24 cellular contexts compared by ENCODE assay signal in the genomic region with DNA sequence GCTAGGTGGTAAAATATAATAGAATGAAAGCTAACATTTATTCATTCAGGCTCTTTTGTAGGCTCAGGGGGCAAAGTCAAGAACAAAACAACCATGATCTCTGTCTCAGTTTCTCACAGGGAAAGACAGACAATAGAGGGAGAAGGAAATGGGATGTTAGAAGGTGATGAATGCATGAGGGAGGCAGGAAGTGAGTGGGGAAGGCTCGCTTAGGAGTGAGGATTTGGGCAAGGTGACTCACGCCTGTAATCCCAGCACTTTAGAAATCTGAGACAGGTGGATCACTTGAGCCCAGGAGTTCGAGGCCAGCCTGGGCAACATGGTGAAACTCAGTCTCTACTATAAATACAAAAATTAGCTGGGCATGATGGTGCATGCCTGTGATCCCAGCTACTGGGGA.
DNase-seq lines count a peak whose midpoint lies in the region; ATAC-seq, FAIRE-seq and TF ChIP-seq lines count a peak whose summit lies in the region.
"Had no signal": no experiment of that assay in that cellular context is flagged by ENCODE, and none has a peak within 500 bp of the region (broad histone marks: within the 10 kb centered on the region; RNA-seq: fewer than 3 reads in every experiment).

No MANE protein-coding gene starts in this region.

- peaks cover 2% of the 10 kb centered on the region for H3K79me2 ChIP-seq in keratinocyte (ENCODE audit: control insufficient read depth, insufficient read depth, low read length)

- no peak overlapping the region for H3K4me2 ChIP-seq in keratinocyte (ENCODE audit: control insufficient read depth, extremely low read depth, insufficient read depth, low read depth, low read length)

- peaks cover 28% of the 10 kb centered on the region for H3K4me1 ChIP-seq in keratinocyte (ENCODE audit: control insufficient read depth, extremely low read depth, insufficient read depth, low read length)
- H3K4me1 ChIP-seq: colonic mucosa, prostate gland, transverse colon had no signal

- H3K27me3 Mint-ChIP-seq in activated CD4-positive, alpha-beta memory T cell treated with anti-CD3 and anti-CD28 coated beads for 36 hours = no peaks in the 10 kb centered on the region
- H3K27me3 Mint-ChIP-seq: activated naive CD8-positive, alpha-beta T cell treated with anti-CD3 and anti-CD28 coated beads, Interleukin-2, amount 10 ng/mL, durations not matched to agents 7 days and 5 days; activated T-helper 17 cell treated with anti-CD3 and anti-CD28 coated beads, Interleukin-2, amount 50 U/mL, for 72 hours had no signal

- H3K4me3 Mint-ChIP-seq in activated CD4-positive, alpha-beta memory T cell treated with anti-CD3 and anti-CD28 coated beads for 36 hours = no peak overlapping the region
- H3K4me3 Mint-ChIP-seq: activated naive CD8-positive, alpha-beta T cell treated with anti-CD3 and anti-CD28 coated beads, Interleukin-2, amount 10 ng/mL, durations not matched to agents 7 days and 5 days; activated T-helper 17 cell treated with anti-CD3 and anti-CD28 coated beads, Interleukin-2, amount 50 U/mL, for 72 hours had no signal

- no peaks in the 10 kb centered on the region for H3K9me3 Mint-ChIP-seq in activated CD4-positive, alpha-beta memory T cell treated with anti-CD3 and anti-CD28 coated beads for 36 hours
- H3K9me3 Mint-ChIP-seq: activated naive CD8-positive, alpha-beta T cell treated with anti-CD3 and anti-CD28 coated beads, Interleukin-2, amount 10 ng/mL, durations not matched to agents 7 days and 5 days; activated T-helper 17 cell treated with anti-CD3 and anti-CD28 coated beads, Interleukin-2, amount 50 U/mL, for 72 hours; CD4-positive, alpha-beta memory T cell had no signal

- no peak for ATAC-seq in HG03342 (IDR thresholded peaks at IDR 0.05; ENCODE audit: unreplicated experiment)
- no peak for ATAC-seq in HG03521 (IDR thresholded peaks at IDR 0.05; ENCODE audit: unreplicated experiment)
- ATAC-seq: activated T-helper 17 cell treated with anti-CD3 and anti-CD28 coated beads, Interleukin-2, amount 50 U/mL, for 72 hours; heart left ventricle; HepG2; left ventricle myocardium superior; mucosa of descending colon had no signal

- no peaks in the 10 kb centered on the region for H4K20me1 ChIP-seq in keratinocyte (ENCODE audit: control insufficient read depth, extremely low read depth, insufficient read depth, low read length)

- no peaks in the 10 kb centered on the region for H3K4me1 Mint-ChIP-seq in activated CD4-positive, alpha-beta memory T cell treated with anti-CD3 and anti-CD28 coated beads for 36 hours (ENCODE audit: low read depth)

- H3K27me3 ChIP-seq in bronchial epithelial cell (ENCODE audit: control insufficient read depth, insufficient read depth, low read length) (no peaks in the 10 kb centered on the region), keratinocyte (ENCODE audit: control insufficient read depth, extremely low read depth, insufficient read depth, low read length) (no peaks in the 10 kb centered on the region)
- H3K27me3 ChIP-seq: colonic mucosa, heart left ventricle, transverse colon had no signal

- intact Hi-C loops in activated CD4-positive, alpha-beta memory T cell treated with anti-CD3 and anti-CD28 coated beads for 36 hours (cut with micrococcal nuclease) = no loop called here

- H3K27ac Mint-ChIP-seq in activated CD4-positive, alpha-beta memory T cell treated with anti-CD3 and anti-CD28 coated beads for 36 hours = no peak overlapping the region
- H3K27ac Mint-ChIP-seq: activated naive CD8-positive, alpha-beta T cell treated with anti-CD3 and anti-CD28 coated beads, Interleukin-2, amount 10 ng/mL, durations not matched to agents 7 days and 5 days; activated T-helper 17 cell treated with anti-CD3 and anti-CD28 coated beads, Interleukin-2, amount 50 U/mL, for 72 hours; CD4-positive, alpha-beta memory T cell had no signal

- no peak overlapping the region for H3K27ac ChIP-seq in keratinocyte (ENCODE audit: control insufficient read depth, insufficient read depth, low read length)
- H3K27ac ChIP-seq: colonic mucosa, heart left ventricle, prostate gland, transverse colon had no signal

- no peak overlapping the region for H3K9ac ChIP-seq in keratinocyte (ENCODE audit: control insufficient read depth, extremely low read depth, insufficient read depth, low read length)

- peaks cover 8% of the 10 kb centered on the region for H3K36me3 ChIP-seq in bronchial epithelial cell (ENCODE audit: control insufficient read depth, insufficient read depth, low read length)
- peaks cover 7 to 8% of the 10 kb centered on the region in 2 experiments for H3K36me3 ChIP-seq in keratinocyte (ENCODE audit: control insufficient read depth in 2 of 2, extremely low read depth in 1 of 2, insufficient read depth in 2 of 2, low read length in 2 of 2)
- H3K36me3 ChIP-seq: colonic mucosa, prostate gland, transverse colon had no signal

- no peaks in the 10 kb centered on the region for H3K9me3 ChIP-seq in keratinocyte (ENCODE audit: control insufficient read depth, low read depth, low read length)
- H3K9me3 ChIP-seq: colonic mucosa, heart left ventricle, mucosa of descending colon, prostate gland, transverse colon had no signal

- POLR2A ChIA-PET in activated CD4-positive, alpha-beta memory T cell treated with anti-CD3 and anti-CD28 coated beads for 36 hours (lab: Charles Lee) = no interaction called here

- FAIRE-seq in bronchial epithelial cell (lab: Jason Lieb, UNC) (no peak), keratinocyte (lab: Jason Lieb, UNC) (peak; percentile 88)
- FAIRE-seq: HepG2 had no signal

- DNase-seq in ELR (ENCODE audit: low read depth) (peak; percentile 76), M059J (ENCODE audit: low read depth) (peak; percentile 72), bronchial epithelial cell (ENCODE audit: low read depth) (peak; percentile 56), keratinocyte (ENCODE audit: low read depth, low spot score) (no peak), LoVo (ENCODE audit: low spot score) (no peak)
- DNase-seq in activated CD4-positive, alpha-beta memory T cell treated with anti-CD3 and anti-CD28 coated beads for 36 hours = no peak
- DNase-seq: activated CD8-positive, alpha-beta memory T cell treated with anti-CD3 and anti-CD28 coated beads, Interleukin-2, amount 50 U/mL, for 4 hours; activated naive CD8-positive, alpha-beta T cell treated with anti-CD3 and anti-CD28 coated beads, Interleukin-2, amount 10 ng/mL, durations not matched to agents 7 days and 5 days; CD4-positive, alpha-beta memory T cell; colonic mucosa; DMS153; heart left ventricle; left ventricle myocardium superior; mucosa of descending colon; NCI-H146; NCI-H526; SHP77 treated with DMSO at 0.1 percent for 48 hours; stimulated activated CD8-positive, alpha-beta memory T cell treated with anti-CD3 and anti-CD28 coated beads, Interleukin-4, amount 100 ng/mL, for 48 hours; transverse colon had no signal

- no peak overlapping the region for H2AFZ ChIP-seq in keratinocyte (ENCODE audit: control insufficient read depth, low read length)

- TF ChIP-seq CTCF in bronchial epithelial cell (IDR thresholded peaks at IDR 0.05; ENCODE audit: insufficient read depth, low read length, severe bottlenecking) (no peak), keratinocyte (optimal IDR thresholded peaks at IDR 0.05 in 1 of 3, IDR thresholded peaks at IDR 0.05 in 1 of 3, conservative IDR thresholded peaks at IDR 0.05 in 1 of 3; ENCODE audit: extremely low read depth in 1 of 3, insufficient read depth in 2 of 3, low read length in 3 of 3) (no peak)

- no peaks in the 10 kb centered on the region for H3K36me3 Mint-ChIP-seq in activated CD4-positive, alpha-beta memory T cell treated with anti-CD3 and anti-CD28 coated beads for 36 hours
- H3K36me3 Mint-ChIP-seq: activated naive CD8-positive, alpha-beta T cell treated with anti-CD3 and anti-CD28 coated beads, Interleukin-2, amount 10 ng/mL, durations not matched to agents 7 days and 5 days; CD4-positive, alpha-beta memory T cell had no signal

- H3K9me1 ChIP-seq in keratinocyte (ENCODE audit: control insufficient read depth, extremely low read depth, insufficient read depth, low read length) = no peaks in the 10 kb centered on the region

- H3K4me3 ChIP-seq in bronchial epithelial cell (ENCODE audit: low read depth, low read length) (no peak overlapping the region), keratinocyte (ENCODE audit: control insufficient read depth in 2 of 3, extremely low read depth in 1 of 3, insufficient read depth in 2 of 3, low read depth in 1 of 3, low read length in 3 of 3) (no peak overlapping the region)
- H3K4me3 ChIP-seq: colonic mucosa, heart left ventricle, mucosa of descending colon, prostate gland, transverse colon had no signal

- CTCF ChIA-PET in activated CD4-positive, alpha-beta memory T cell treated with anti-CD3 and anti-CD28 coated beads for 36 hours (lab: Charles Lee) = no interaction called here

- dilution Hi-C loops in keratinocyte (cut with MboI; ENCODE audit: extremely low pct_ligation_motif_present, low sequenced_read_pairs) = no loop called here

Comparison
In these comparisons a context has a peak if more than half of its experiments do, and no peak if none do; other contexts are left out.
1. DNase-seq: peak in ELR (single experiment), M059J (single experiment) and bronchial epithelial cell (single experiment); none in keratinocyte (single experiment), activated CD4-positive, alpha-beta memory T cell treated with anti-CD3 and anti-CD28 coated beads for 36 hours (single experiment) and LoVo (single experiment).